ENCODE assay signal across 17 cellular contexts in the genomic region with DNA sequence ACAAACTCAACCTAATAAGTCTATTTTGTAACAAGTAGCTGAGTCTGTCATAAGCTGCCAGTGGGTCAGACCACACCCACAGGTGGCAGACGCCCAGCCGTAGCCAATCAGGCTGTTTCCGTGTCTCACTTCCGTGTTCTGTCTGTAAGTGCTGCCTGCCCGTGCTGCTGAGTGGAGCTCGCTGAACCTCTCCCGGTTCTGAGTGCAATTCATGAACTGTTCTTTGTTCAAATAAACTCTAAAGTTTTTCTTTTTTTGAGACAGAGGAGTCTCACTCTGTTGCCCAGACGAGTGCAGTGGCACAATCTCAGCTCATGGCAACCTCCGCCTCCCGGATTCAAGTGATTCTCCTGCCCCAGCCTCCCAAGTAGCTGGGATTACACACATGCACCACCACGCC. TPM values are rescaled to one million over a fixed set of nuclear protein-coding genes. Genes with fewer than 3 reads are reported as not detected.
DNase-seq lines count a peak whose midpoint lies in the region; ATAC-seq and TF ChIP-seq lines count a peak whose summit lies in the region.
"Had no signal": no experiment of that assay in that cellular context is flagged by ENCODE, and none has a peak within 500 bp of the region (broad histone marks: within the 10 kb centered on the region; RNA-seq: fewer than 3 reads in every experiment).

No MANE protein-coding gene starts in this region.

- no peak overlapping the region for H3K23ac ChIP-seq in H9 (ENCODE audit: insufficient read length, low read depth, low read length)
- H3K23ac ChIP-seq in mesenchymal stem cell (ENCODE audit: low read length in 2 of 2), result no peak overlapping the region

- H3K79me1 ChIP-seq in H9 (ENCODE audit: insufficient read depth, low read depth, low read length, poor library complexity, severe bottlenecking) (no peaks in the 10 kb centered on the region), mesenchymal stem cell (replicated peaks; ENCODE audit: low read length, poor library complexity, severe bottlenecking) (peaks cover 19% of the 10 kb centered on the region)

- DNase-seq in H9 (peak; percentile 15), NCI-H1436 (lab: John Stamatoyannopoulos, UW) (peak; percentile 42), endodermal cell (peak; percentile 34), prostate gland (ENCODE audit: low spot score) (peak; percentile 3), mesenchymal stem cell (no peak)
- DNase-seq: activated CD4-positive, alpha-beta T cell treated with anti-CD3 and anti-CD28 coated beads, Interleukin-2, amount 50 U/mL, for 4 hours; activated naive CD4-positive, alpha-beta T cell; brain microvascular endothelial cell; CD4-positive, CD25-positive, alpha-beta regulatory T cell; immature natural killer cell; MG63; NK-92 treated with Interleukin-12 subunit alpha and Interleukin-12 subunit beta, amount 100 ng/mL, for 24 hours; thyroid gland had no signal

- peaks cover 44% of the 10 kb centered on the region for H3K36me3 ChIP-seq in endodermal cell (ENCODE audit: control insufficient read depth, insufficient read depth, low read length)
- H3K36me3 ChIP-seq in prostate gland, result peaks cover 7 to 9% of the 10 kb centered on the region in 2 donors
- H3K36me3 ChIP-seq in mesenchymal stem cell (ENCODE audit: control insufficient read depth in 1 of 2, insufficient read depth in 2 of 2, low read depth in 1 of 2, low read length in 2 of 2), result peaks cover 56 to 57% of the 10 kb centered on the region in 2 experiments

- H2BK5ac ChIP-seq in H9 (ENCODE audit: insufficient read length, low read length) (no peak overlapping the region), mesenchymal stem cell (ENCODE audit: low read depth, low read length, poor library complexity, severe bottlenecking) (no peak overlapping the region)

- no peak overlapping the region for H3K4me2 ChIP-seq in H9 (ENCODE audit: insufficient read depth, insufficient read length, low read length)
- no peak overlapping the region for H3K4me2 ChIP-seq in mesenchymal stem cell (ENCODE audit: low read length, poor library complexity, severe bottlenecking)

- H3K27ac ChIP-seq in H9 (ENCODE audit: insufficient read length, low read depth, low read length), result no peak overlapping the region
- no peak overlapping the region for H3K27ac ChIP-seq in endodermal cell (ENCODE audit: low read depth, low read length)
- no peak overlapping the region for H3K27ac ChIP-seq in prostate gland
- no peak overlapping the region for H3K27ac ChIP-seq in mesenchymal stem cell (ENCODE audit: low read length, poor library complexity, severe bottlenecking)
- H3K27ac ChIP-seq: brain microvascular endothelial cell, gastroesophageal sphincter, SJSA1, thyroid gland had no signal

- H3K79me2 ChIP-seq in H9 (ENCODE audit: insufficient read depth, low read length), result no peaks in the 10 kb centered on the region

- H2BK12ac ChIP-seq in H9 (ENCODE audit: insufficient read length, low read depth, low read length), result no peak overlapping the region
- H2BK12ac ChIP-seq in mesenchymal stem cell (ENCODE audit: low read length in 2 of 2), result no peak overlapping the region

- H3K18ac ChIP-seq in H9 (ENCODE audit: insufficient read length, low read depth, low read length) (no peak overlapping the region), mesenchymal stem cell (ENCODE audit: low read depth in 1 of 2, low read length in 2 of 2) (no peak overlapping the region)

- H3K9me3 Mint-ChIP-seq in H9 (peaks cover under 1 to 2% of the 10 kb centered on the region in 2 experiments; a peak in 2 of 5 replicates), endodermal cell (peaks cover 6% of the 10 kb centered on the region)
- H3K9me3 Mint-ChIP-seq: immature natural killer cell had no signal

- H3K4me3 ChIP-seq in endodermal cell (ENCODE audit: low read length) (no peak overlapping the region), prostate gland (no peak overlapping the region), mesenchymal stem cell (ENCODE audit: insufficient read depth in 1 of 2, low read depth in 1 of 2, low read length in 2 of 2) (no peak overlapping the region)
- H3K4me3 ChIP-seq: gastroesophageal sphincter, MG63, SJSA1, thyroid gland had no signal

- H3K4me1 Mint-ChIP-seq in H9, result 0 out of 4 replicates have a peak, but pooled peaks cover 0 to 8% of the 10 kb centered on the region in 2 experiments
- no peaks in the 10 kb centered on the region for H3K4me1 Mint-ChIP-seq in endodermal cell

- H3K23me2 ChIP-seq in H9 (ENCODE audit: insufficient read length, low read depth, low read length, poor library complexity, severe bottlenecking), result no peaks in the 10 kb centered on the region

- H2AK5ac ChIP-seq in H9 (ENCODE audit: insufficient read length, low read length) (no peak overlapping the region), mesenchymal stem cell (ENCODE audit: low read length, severe bottlenecking) (no peak overlapping the region)

- H2BK15ac ChIP-seq in H9 (ENCODE audit: low read depth, low read length), result no peak overlapping the region
- H2BK15ac ChIP-seq in mesenchymal stem cell (ENCODE audit: low read depth, poor library complexity, severe bottlenecking), result no peak overlapping the region

- no peak overlapping the region for H3K56ac ChIP-seq in H9 (ENCODE audit: insufficient read length, low read depth, low read length)

- H4K5ac ChIP-seq in H9 (ENCODE audit: insufficient read length, low read depth, low read length), result no peak overlapping the region

- no CpG with 5 or more reads among the region's 11 CpGs for WGBS in H9 (ENCODE audit: extremely low coverage, insufficient read length, low lambda C conversion rate)
- WGBS in endodermal cell (ENCODE audit: insufficient coverage in 1 of 2, insufficient read length in 1 of 2), 2 experiments, result 95 to 96% methylated on average over 10 to 11 of the region's 11 CpGs
- 80% methylated on average over 11 of the region's 11 CpGs for WGBS in prostate gland
- WGBS in mesenchymal stem cell, result 98% methylated on average over 10 of the region's 11 CpGs

- H3T11ph ChIP-seq in H9 (ENCODE audit: low read length), result no peak overlapping the region

- TF ChIP-seq POLR2A in prostate gland (IDR thresholded peaks at IDR 0.05), result no peak

- no peak overlapping the region for H3K9ac ChIP-seq in H9 (ENCODE audit: extremely low read depth, insufficient read length, low read length)
- no peak overlapping the region for H3K9ac ChIP-seq in endodermal cell (ENCODE audit: extremely low read depth, low read length, poor library complexity, severe bottlenecking)
- H3K9ac ChIP-seq in mesenchymal stem cell (ENCODE audit: low read length), result no peak overlapping the region

- no peak overlapping the region for H2AFZ ChIP-seq in H9 (ENCODE audit: low read length)
- no peak overlapping the region for H2AFZ ChIP-seq in mesenchymal stem cell (ENCODE audit: low read depth, low read length)

- no peak for TF ChIP-seq CTCF in H9 (conservative IDR thresholded peaks at IDR 0.05)
- no peak for TF ChIP-seq CTCF in endodermal cell (conservative IDR thresholded peaks at IDR 0.05)
- no peak for TF ChIP-seq CTCF in prostate gland (IDR thresholded peaks at IDR 0.05)

- H3K9me3 ChIP-seq in H9 (ENCODE audit: control insufficient read depth, low read depth, low read length) (no peaks in the 10 kb centered on the region), endodermal cell (ENCODE audit: control insufficient read depth, low read length) (no peaks in the 10 kb centered on the region), prostate gland (no peaks in the 10 kb centered on the region), mesenchymal stem cell (ENCODE audit: control insufficient read depth, low read length) (no peaks in the 10 kb centered on the region)
- H3K9me3 ChIP-seq: gastroesophageal sphincter, MG63, SJSA1, thyroid gland had no signal

- no peaks in the 10 kb centered on the region for H4K20me1 ChIP-seq in H9 (ENCODE audit: control insufficient read depth, insufficient read depth, insufficient read length)

- H2BK20ac ChIP-seq in H9 (ENCODE audit: low read depth, low read length, poor library complexity, severe bottlenecking), result no peak overlapping the region

- H2BK120ac ChIP-seq in H9 (ENCODE audit: low read depth, low read length, poor library complexity, severe bottlenecking) (no peak overlapping the region), mesenchymal stem cell (ENCODE audit: low read depth, low read length) (no peak overlapping the region)

- intact Hi-C loops in prostate gland (cut with DNase I), result no loop called here

- H3K4me1 ChIP-seq in H9 (ENCODE audit: insufficient read depth, low read length) (no peaks in the 10 kb centered on the region), endodermal cell (ENCODE audit: control insufficient read depth, insufficient read depth, low read length) (no peaks in the 10 kb centered on the region), prostate gland (replicated peaks) (no peaks in the 10 kb centered on the region), mesenchymal stem cell (ENCODE audit: control insufficient read depth, insufficient read depth, low read depth, low read length) (peaks cover 20% of the 10 kb centered on the region)
- H3K4me1 ChIP-seq: gastroesophageal sphincter, SJSA1, thyroid gland had no signal

- ATAC-seq in HG02973 (IDR thresholded peaks at IDR 0.05; ENCODE audit: unreplicated experiment) (no peak), GM21515 (IDR thresholded peaks at IDR 0.05; ENCODE audit: unreplicated experiment) (no peak)
- ATAC-seq: gastroesophageal sphincter had no signal

- H3K14ac ChIP-seq in H9 (ENCODE audit: insufficient read depth, low read length) (no peak overlapping the region), mesenchymal stem cell (ENCODE audit: low read length in 2 of 2) (no peak overlapping the region)

- peaks cover 29 to 51% (median 45%) of the 10 kb centered on the region in 3 experiments for H3K36me3 Mint-ChIP-seq in H9 (ENCODE audit: insufficient read depth in 1 of 3, low read depth in 3 of 3)
- H3K36me3 Mint-ChIP-seq in endodermal cell (ENCODE audit: low read depth), result peaks cover 54% of the 10 kb centered on the region

- no peak overlapping the region for H4K91ac ChIP-seq in H9 (ENCODE audit: insufficient read length, low read depth, low read length)
- H4K91ac ChIP-seq in mesenchymal stem cell (ENCODE audit: low read length), result no peak overlapping the region

- H3K27me3 ChIP-seq in H9 (ENCODE audit: insufficient read depth, low read length), result no peaks in the 10 kb centered on the region
- H3K27me3 ChIP-seq in endodermal cell (ENCODE audit: control insufficient read depth, insufficient read depth, low read length, poor library complexity, severe bottlenecking), result no peaks in the 10 kb centered on the region
- H3K27me3 ChIP-seq in prostate gland (replicated peaks; ENCODE audit: insufficient read depth), result no peaks in the 10 kb centered on the region
- H3K27me3 ChIP-seq in mesenchymal stem cell (ENCODE audit: control insufficient read depth in 1 of 2, insufficient read depth in 1 of 2, low read length in 2 of 2), result peaks cover 0 to 26% of the 10 kb centered on the region in 2 experiments
- H3K27me3 ChIP-seq: MG63, thyroid gland had no signal

- peaks cover 3% of the 10 kb centered on the region for H3K27me3 Mint-ChIP-seq in H9 (ENCODE audit: low read depth)
- H3K27me3 Mint-ChIP-seq in endodermal cell (ENCODE audit: insufficient read depth), result no peaks in the 10 kb centered on the region
- H3K27me3 Mint-ChIP-seq: CD4-positive, CD25-positive, alpha-beta regulatory T cell had no signal

- no peak overlapping the region for H3K4ac ChIP-seq in H9 (ENCODE audit: low read depth, low read length)
- H3K4ac ChIP-seq in mesenchymal stem cell (ENCODE audit: low read depth in 1 of 2, low read length in 2 of 2), result no peak overlapping the region

- H3K4me3 Mint-ChIP-seq in H9, result no peak overlapping the region
- H3K4me3 Mint-ChIP-seq in endodermal cell, result no peak overlapping the region
- H3K4me3 Mint-ChIP-seq: CD4-positive, CD25-positive, alpha-beta regulatory T cell; immature natural killer cell had no signal

- H3K27ac Mint-ChIP-seq in H9 (peak overlapping the region in 1 of 3 experiments; percentile 66; a peak in 2 of 7 replicates), endodermal cell (no peak overlapping the region)

- H4K8ac ChIP-seq in H9 (replicated peaks; ENCODE audit: insufficient read length, low read depth, low read length), result no peak overlapping the region
- H4K8ac ChIP-seq in mesenchymal stem cell (ENCODE audit: low read length), result no peak overlapping the region

RNA-seq across cellular contexts. Expression of a gene that starts 25.1 kb away (rescaled TPM):
- total RNA-seq in H9 (2021) (32.1 and 34.8 TPM in 2 replicates), endodermal cell (10 to 100 TPM; 49.0 to 73.3 TPM), prostate gland (10 to 100 TPM; 20.2 to 52.4 TPM)
- polyA plus RNA-seq in endodermal cell (2013, experiment 1 of 2), result 55.1 TPM
- polyA plus RNA-seq in endodermal cell (2013, experiment 2 of 2), result 46.9 TPM
- 75.1 TPM for polyA plus RNA-seq in mesenchymal stem cell (2013, experiment 1 of 2)
- polyA plus RNA-seq in mesenchymal stem cell (2013, experiment 2 of 2), result 76.3 TPM
